Comparison of ENCODE assay signal across 10 cellular contexts in the genomic region with DNA sequence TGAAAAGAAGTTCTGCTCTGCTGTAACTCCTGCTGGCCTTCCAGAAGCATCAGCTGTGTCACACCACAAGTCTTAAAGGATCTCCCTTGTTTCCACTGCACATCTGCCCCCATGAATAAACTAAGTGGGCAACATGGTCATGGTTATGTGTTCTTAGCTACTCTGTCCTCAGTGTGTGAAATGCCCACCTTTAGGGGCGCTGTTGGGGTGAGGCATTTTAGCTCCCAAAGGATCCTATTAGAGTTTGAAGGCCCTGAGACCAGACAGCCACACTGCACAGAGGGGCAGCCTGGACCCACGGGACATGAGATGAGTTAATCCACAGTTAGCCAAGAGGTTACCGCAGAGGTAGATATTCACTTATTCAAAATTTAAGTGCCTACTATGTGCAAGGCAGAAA.
"Had no signal": no experiment of that assay in that cellular context is flagged by ENCODE, and none has a peak within 500 bp of the region (broad histone marks: within the 10 kb centered on the region; RNA-seq: fewer than 3 reads in every experiment).

No MANE protein-coding gene starts in this region.

- H3K4me3 ChIP-seq: gastroesophageal sphincter, upper lobe of right lung had no signal

- H3K27me3 Mint-ChIP-seq: activated naive CD4-positive, alpha-beta T cell treated with anti-CD3 and anti-CD28 coated beads, Interleukin-2, amount 50 U/mL, for 24 hours had no signal

- ATAC-seq: gastroesophageal sphincter; left ventricle myocardium superior; stimulated activated naive CD8-positive, alpha-beta T cell treated with anti-CD3 and anti-CD28 coated beads, Interleukin-15, Interleukin-2, amounts not matched to agents 100 U/mL and 50 U/mL, for 24 hours; upper lobe of right lung had no signal

- H3K9me3 ChIP-seq: gastroesophageal sphincter, upper lobe of right lung had no signal

- H3K4me1 ChIP-seq: gastroesophageal sphincter, upper lobe of right lung had no signal

- H3K27ac Mint-ChIP-seq: activated naive CD4-positive, alpha-beta T cell treated with anti-CD3 and anti-CD28 coated beads, Interleukin-2, amount 50 U/mL, for 24 hours had no signal

- H3K27ac ChIP-seq: gastroesophageal sphincter, upper lobe of right lung had no signal

- H3K4me3 Mint-ChIP-seq: activated naive CD4-positive, alpha-beta T cell treated with anti-CD3 and anti-CD28 coated beads, Interleukin-2, amount 50 U/mL, for 24 hours; central memory CD8-positive, alpha-beta T cell had no signal

- DNase-seq: activated CD4-positive, CD25-positive, alpha-beta regulatory T cell; cortex of kidney; effector CD8-positive, alpha-beta T cell; left ventricle myocardium superior; stimulated activated CD4-positive, alpha-beta T cell treated with anti-CD3 and anti-CD28 coated beads, Interleukin-2, amount 100 ng/mL, for 48 hours; stimulated activated naive CD8-positive, alpha-beta T cell treated with anti-CD3 and anti-CD28 coated beads, Interleukin-15, Interleukin-2, amounts not matched to agents 100 U/mL and 50 U/mL, for 24 hours; upper lobe of right lung had no signal

- H3K36me3 ChIP-seq: gastroesophageal sphincter, upper lobe of right lung had no signal

- H3K4me1 Mint-ChIP-seq: activated naive CD4-positive, alpha-beta T cell treated with anti-CD3 and anti-CD28 coated beads, Interleukin-2, amount 50 U/mL, for 24 hours; central memory CD8-positive, alpha-beta T cell had no signal

- H3K9me3 Mint-ChIP-seq: activated naive CD4-positive, alpha-beta T cell treated with anti-CD3 and anti-CD28 coated beads, Interleukin-2, amount 50 U/mL, for 24 hours had no signal

- H3K27me3 ChIP-seq: gastroesophageal sphincter, upper lobe of right lung had no signal
